Comparison of ENCODE assay signal across 10 cellular contexts in genomic region chr16:68083239-68083781, GRCh38. TPM values are rescaled to one million over a fixed set of nuclear protein-coding genes. Genes with fewer than 3 reads are reported as not detected.
DNase-seq lines count a peak whose midpoint lies in the region; ATAC-seq and TF ChIP-seq lines count a peak whose summit lies in the region.
"Had no signal": no experiment of that assay in that cellular context is flagged by ENCODE, and none has a peak within 500 bp of the region (broad histone marks: within the 10 kb centered on the region; RNA-seq: fewer than 3 reads in every experiment).

No MANE protein-coding gene starts in this region.

- H3K4me1 Mint-ChIP-seq in effector memory CD8-positive, alpha-beta T cell (ENCODE audit: low read depth in 2 of 2) = peaks cover 67 to 69% of the 10 kb centered on the region in 2 donors

- no peak for ATAC-seq in effector memory CD8-positive, alpha-beta T cell (replicated peaks)
- no peak for ATAC-seq in GM18498 (IDR thresholded peaks at IDR 0.05; ENCODE audit: unreplicated experiment)
- ATAC-seq in HG02884 (IDR thresholded peaks at IDR 0.05; ENCODE audit: unreplicated experiment) = no peak

- H2AFZ ChIP-seq in osteoblast (ENCODE audit: low read length) = peak overlapping the region; percentile 88

- H3K36me3 ChIP-seq in BLaER1 treated with 17β-estradiol and CSF1 and Interleukin-3, amounts not matched to agents 10 nM and 100 nM = peaks cover 0 to 9% (median 3%) of the 10 kb centered on the region in 11 experiments; a peak in 7 of 22 replicates
- H3K36me3 ChIP-seq in NT2/D1 (ENCODE audit: insufficient read depth, insufficient read length, low read length) = peaks cover 17% of the 10 kb centered on the region
- H3K36me3 ChIP-seq in osteoblast (ENCODE audit: insufficient read depth, low read length) = peaks cover under 1% of the 10 kb centered on the region
- H3K36me3 ChIP-seq in MG63 = no peaks in the 10 kb centered on the region
- H3K36me3 ChIP-seq: colonic mucosa had no signal

- peak overlapping the region; percentile 87 to 98 (median 94) for H3K9ac ChIP-seq in BLaER1 treated with 17β-estradiol and CSF1 and Interleukin-3, amounts not matched to agents 10 nM and 100 nM
- H3K9ac ChIP-seq in NT2/D1 (ENCODE audit: insufficient read length, low read depth) = peak overlapping the region; percentile 82

- H4K20me1 ChIP-seq in BLaER1 treated with 17β-estradiol and CSF1 and Interleukin-3, amounts not matched to agents 10 nM and 100 nM = peaks cover 8 to 28% (median 19%) of the 10 kb centered on the region in 11 experiments; a peak in 19 of 22 replicates
- H4K20me1 ChIP-seq in osteoblast (ENCODE audit: insufficient read depth, low read length) = peaks cover 4% of the 10 kb centered on the region

- H3K9me3 Mint-ChIP-seq in effector memory CD8-positive, alpha-beta T cell = no peaks in the 10 kb centered on the region

- H3K4me2 ChIP-seq in BLaER1 treated with 17β-estradiol and CSF1 and Interleukin-3, amounts not matched to agents 10 nM and 100 nM = peak overlapping the region; percentile 89 to 98 (median 95)
- H3K4me2 ChIP-seq in osteoblast (ENCODE audit: insufficient read depth, low read length) = peak overlapping the region; percentile 89

- no peaks in the 10 kb centered on the region for H3K27me3 Mint-ChIP-seq in effector memory CD8-positive, alpha-beta T cell

- H3K27ac Mint-ChIP-seq in effector memory CD8-positive, alpha-beta T cell = peak overlapping the region; percentile 86 to 91

- no peak overlapping the region for H3K4me3 ChIP-seq in BLaER1 treated with 17β-estradiol and CSF1 and Interleukin-3, amounts not matched to agents 10 nM and 100 nM
- H3K4me3 ChIP-seq in NT2/D1 (ENCODE audit: insufficient read length, low read depth) (peak overlapping the region; percentile 75), osteoblast (ENCODE audit: insufficient read depth, low read length) (no peak overlapping the region), MG63 (no peak overlapping the region)

- peak overlapping the region; percentile 77 to 93 for H3K4me3 Mint-ChIP-seq in effector memory CD8-positive, alpha-beta T cell

- DNase-seq in NT2/D1 (ENCODE audit: low read depth, low spot score) = no peak
- DNase-seq in effector memory CD8-positive, alpha-beta T cell = no peak
- DNase-seq in osteoblast (ENCODE audit: insufficient read length, low spot score, missing footprints) = peak; percentile 56
- no peak for DNase-seq in MG63
- no peak for DNase-seq in cortex of kidney (lab: John Stamatoyannopoulos, UW)
- DNase-seq: colonic mucosa, NCI-H510A treated with DMSO at 0.1 percent for 48 hours had no signal

- H3K9me3 ChIP-seq in BLaER1 treated with 17β-estradiol and CSF1 and Interleukin-3, amounts not matched to agents 10 nM and 100 nM (replicated peaks in 1 of 11) = no peaks in the 10 kb centered on the region
- H3K9me3 ChIP-seq in NT2/D1 (ENCODE audit: insufficient read depth, low read length) (no peaks in the 10 kb centered on the region), osteoblast (ENCODE audit: low read depth, low read length) (no peaks in the 10 kb centered on the region), MG63 (no peaks in the 10 kb centered on the region)
- H3K9me3 ChIP-seq: colonic mucosa had no signal

- H3K4me1 ChIP-seq in BLaER1 treated with 17β-estradiol and CSF1 and Interleukin-3, amounts not matched to agents 10 nM and 100 nM = peaks cover 70 to 83% (median 73%) of the 10 kb centered on the region in 10 experiments
- H3K4me1 ChIP-seq in NT2/D1 (ENCODE audit: insufficient read depth, insufficient read length) (peaks cover 13% of the 10 kb centered on the region), osteoblast (ENCODE audit: insufficient read depth, low read length) (peaks cover 45% of the 10 kb centered on the region)

- H3K27ac ChIP-seq in BLaER1 treated with 17β-estradiol and CSF1 and Interleukin-3, amounts not matched to agents 10 nM and 100 nM = peak overlapping the region; percentile 87 to 99 (median 97); a peak in 21 of 22 replicates
- H3K27ac ChIP-seq in osteoblast (ENCODE audit: low read depth, low read length) = peak overlapping the region; percentile 62

- peaks cover 24% of the 10 kb centered on the region for H3K79me2 ChIP-seq in osteoblast (ENCODE audit: insufficient read depth, low read length)

- no peaks in the 10 kb centered on the region for H3K27me3 ChIP-seq in BLaER1 treated with 17β-estradiol and CSF1 and Interleukin-3, amounts not matched to agents 10 nM and 100 nM
- no peaks in the 10 kb centered on the region for H3K27me3 ChIP-seq in NT2/D1 (ENCODE audit: insufficient read depth, insufficient read length)
- H3K27me3 ChIP-seq in osteoblast (ENCODE audit: insufficient read depth, low read length) = no peaks in the 10 kb centered on the region
- H3K27me3 ChIP-seq in MG63 = no peaks in the 10 kb centered on the region
- H3K27me3 ChIP-seq: colonic mucosa had no signal

- no peak for TF ChIP-seq CTCF in osteoblast (IDR thresholded peaks at IDR 0.05; ENCODE audit: extremely low read depth, low read depth, low read length)

- H3K36me3 Mint-ChIP-seq in effector memory CD8-positive, alpha-beta T cell (ENCODE audit: insufficient read depth) = peaks cover 16% of the 10 kb centered on the region

RNA-seq across cellular contexts. Expression of gene NFATC3, which starts 1.9 kb away (rescaled TPM):
- 36.2 and 43.9 TPM in 2 replicates for total RNA-seq in osteoblast
- 4.5 and 4.6 TPM in 2 replicates for total RNA-seq in MG63 (2014; rRNA removed; shearing (Covaris generic); ENCODE audit: low replicate concordance)
